Comparison of ENCODE assay signal across 8 cellular contexts in the genomic region with DNA sequence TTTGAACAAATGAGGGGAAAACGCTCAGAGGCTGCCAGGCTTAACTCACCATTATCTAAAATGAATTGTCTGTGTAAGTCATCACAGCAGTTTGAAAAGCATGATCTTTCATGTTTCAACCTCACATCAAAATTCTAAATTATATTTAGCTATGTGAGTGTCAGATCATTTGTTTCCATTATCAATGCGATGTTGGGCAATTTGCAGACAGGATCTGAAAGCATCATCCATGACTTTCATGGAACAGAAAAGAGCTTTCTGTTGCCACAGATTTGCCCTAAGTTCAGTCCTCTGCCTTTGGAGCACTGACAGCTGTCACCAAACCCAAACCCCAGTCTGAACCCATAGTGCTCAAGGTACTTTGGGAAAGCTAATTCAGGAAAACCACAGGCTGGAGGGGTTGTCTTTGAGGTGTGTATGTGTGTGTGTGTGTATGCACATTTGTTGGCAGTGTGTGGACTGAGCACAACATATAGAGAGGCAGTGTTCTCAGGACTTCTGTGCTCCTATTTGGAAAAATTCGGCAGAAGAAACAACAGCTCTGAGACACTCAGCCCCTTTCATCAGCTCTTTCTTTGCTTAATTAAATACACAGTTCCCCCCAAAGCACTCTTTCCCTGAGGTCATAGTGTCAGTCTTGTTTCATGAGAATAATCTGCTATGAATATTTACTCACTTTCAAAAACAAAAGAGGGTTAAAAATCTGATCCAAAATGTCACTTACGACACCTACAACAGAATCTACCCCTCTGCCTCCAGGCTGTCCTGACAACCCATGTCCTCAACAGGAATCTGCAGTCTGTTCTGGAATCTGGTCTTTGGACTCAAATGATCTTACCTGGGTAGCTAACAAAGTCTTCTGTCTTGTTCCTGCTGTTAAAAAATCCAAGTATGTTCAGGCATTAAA.
DNase-seq lines count a peak whose midpoint lies in the region; ATAC-seq and TF ChIP-seq lines count a peak whose summit lies in the region.

No MANE protein-coding gene starts in this region.

- ATAC-seq in Right ventricle myocardium inferior (no peak), upper lobe of right lung (no peak), omental fat pad (ENCODE audit: low FRiP score) (no peak), HG03520 (IDR thresholded peaks at IDR 0.05; ENCODE audit: unreplicated experiment) (no peak)

- DNase-seq in right atrium auricular region (ENCODE audit: low spot score) (no peak), Right ventricle myocardium inferior (ENCODE audit: missing footprints) (no peak), upper lobe of right lung (no peak), omental fat pad (ENCODE audit: low spot score) (no peak)
- no peak for DNase-seq in activated CD4-positive, alpha-beta T cell treated with anti-CD3 and anti-CD28 coated beads for 4 hours

- TF ChIP-seq CTCF in right atrium auricular region (IDR thresholded peaks at IDR 0.05): no peak
- TF ChIP-seq CTCF in upper lobe of right lung (IDR thresholded peaks at IDR 0.05): no peak
- TF ChIP-seq CTCF in omental fat pad (IDR thresholded peaks at IDR 0.05): no peak

- intact Hi-C loops in Right ventricle myocardium inferior (cut with DNase I): loop anchor here (5.0 kb wide), 1 partner anchor 35 kb away; no protein-coding TSS in a partner anchor
- intact Hi-C loops in upper lobe of right lung (cut with DNase I): no loop called here

- H3K27me3 ChIP-seq in right atrium auricular region (no peaks in the 10 kb centered on the region), mucosa of stomach (ENCODE audit: control insufficient read depth, insufficient read depth, low read length) (no peaks in the 10 kb centered on the region), upper lobe of right lung (no peaks in the 10 kb centered on the region)

- H3K9me3 ChIP-seq in right atrium auricular region (no peaks in the 10 kb centered on the region), mucosa of stomach (ENCODE audit: control insufficient read depth, low read length) (no peaks in the 10 kb centered on the region), upper lobe of right lung (no peaks in the 10 kb centered on the region)

- H3K27ac ChIP-seq in right atrium auricular region: peak overlapping the region; percentile 83 to 88
- H3K27ac ChIP-seq in angular gyrus (ENCODE audit: low read depth, low read length): peak overlapping the region; percentile 89
- H3K27ac ChIP-seq in upper lobe of right lung: peak overlapping the region; percentile 26

- H3K4me1 ChIP-seq in right atrium auricular region (peaks cover 0 to 91% of the 10 kb centered on the region in 2 donors), mucosa of stomach (ENCODE audit: control insufficient read depth, insufficient read depth, low read length) (peaks cover 49% of the 10 kb centered on the region), upper lobe of right lung (peaks cover 45% of the 10 kb centered on the region)

- H3K36me3 ChIP-seq in right atrium auricular region: no peaks in the 10 kb centered on the region
- no peaks in the 10 kb centered on the region for H3K36me3 ChIP-seq in mucosa of stomach (ENCODE audit: control insufficient read depth, insufficient read depth, low read length)
- peaks cover 7% of the 10 kb centered on the region for H3K36me3 ChIP-seq in upper lobe of right lung

- peak overlapping the region; percentile 74 for H3K9ac ChIP-seq in mucosa of stomach (ENCODE audit: low read length)

- H3K4me3 ChIP-seq in right atrium auricular region (peak overlapping the region in 1 of 2 donors; percentile 16), mucosa of stomach (ENCODE audit: low read length) (no peak overlapping the region), upper lobe of right lung (no peak overlapping the region)

Comparison
In these comparisons a context has a peak if more than half of its experiments do, and no peak if none do; other contexts are left out.
1. H3K27ac ChIP-seq: peak in every context shown above with its lines; median percentile 89 in angular gyrus; 86 in right atrium auricular region; 26 in upper lobe of right lung.